ENCODE assay signal across 1 cellular context in the genomic region with DNA sequence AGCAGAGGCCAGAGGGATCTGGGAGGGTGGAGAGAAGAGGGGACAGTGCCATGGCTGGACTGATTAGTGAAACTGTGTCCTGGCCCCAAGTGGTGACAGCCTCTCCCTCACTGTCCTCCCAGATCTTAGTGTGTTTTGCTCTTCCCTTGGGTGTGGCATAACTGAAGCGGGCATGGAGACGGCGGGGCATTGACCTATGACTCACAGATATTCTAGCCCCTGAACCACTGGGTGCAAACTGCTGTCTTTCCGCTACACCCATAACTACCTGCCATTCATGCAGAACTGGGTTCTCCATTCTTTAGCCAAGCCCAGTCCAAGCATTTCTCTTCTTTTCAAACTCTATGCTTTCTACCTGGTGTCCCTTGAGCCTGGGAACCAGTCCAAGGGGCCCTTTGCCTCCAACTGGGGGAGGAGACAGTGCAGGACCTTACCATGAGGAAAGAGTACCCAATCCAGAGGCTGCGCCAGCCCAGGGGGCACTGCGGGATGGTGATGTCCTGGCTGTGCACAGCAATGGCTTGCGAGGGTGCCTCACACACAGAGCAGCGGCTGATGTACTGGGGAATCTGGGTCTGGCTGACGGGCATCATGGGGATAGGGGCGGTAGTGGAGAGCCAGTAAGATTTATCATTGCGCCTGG.
TF ChIP-seq lines count a peak whose summit lies in the region.

No MANE protein-coding gene starts in this region.

TF ChIP-seq in HCT116, 20 proteins besides CTCF, POLR2A, EP300 and RAD21 (continued from another document):
- no peak for TF ChIP-seq CBX3 (IDR thresholded peaks at IDR 0.05; ENCODE audit: low read depth)
